ENCODE assay signal across 9 cellular contexts in the genomic region with DNA sequence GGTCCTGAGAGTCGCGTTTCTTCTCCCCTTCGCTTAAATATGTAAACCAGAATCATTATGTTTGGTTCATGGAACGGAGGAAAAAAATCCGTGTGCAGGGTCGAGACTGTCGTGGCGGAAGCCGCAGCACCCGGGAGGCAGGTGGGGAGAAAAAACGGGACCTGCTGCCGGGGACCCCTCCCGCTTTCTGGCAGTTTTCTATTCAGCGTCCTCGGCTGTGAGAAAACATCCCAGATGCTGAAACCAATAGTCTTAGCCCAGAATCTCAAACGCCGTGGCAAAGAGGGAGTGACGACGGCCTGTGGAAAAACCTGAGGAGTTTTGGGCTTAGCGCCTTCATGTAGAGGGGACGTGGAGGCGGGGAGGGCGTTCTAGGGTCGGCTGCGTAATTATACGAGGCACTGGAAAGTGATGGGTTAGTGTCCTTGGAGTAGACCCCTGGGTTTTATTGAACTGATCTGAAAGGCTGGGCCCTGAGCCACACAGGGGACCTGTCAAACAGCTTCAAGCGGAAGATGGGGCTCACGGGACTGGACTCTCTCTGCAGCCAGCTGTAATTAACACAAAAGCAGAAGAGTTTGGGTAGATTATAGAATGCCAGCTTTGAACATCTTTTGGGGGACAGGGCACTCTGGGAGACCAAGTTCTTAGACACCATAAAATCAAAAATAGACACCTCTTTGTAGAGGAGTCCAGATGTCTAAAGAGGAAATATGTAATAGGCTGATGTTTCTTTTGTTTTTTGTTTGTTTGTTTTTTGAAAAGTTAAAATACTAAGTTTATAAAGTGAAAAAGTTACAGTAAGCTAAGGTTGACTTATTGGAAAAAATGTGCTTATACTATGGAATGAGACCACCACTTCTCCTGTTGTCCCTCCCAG. TPM values are rescaled to one million over a fixed set of nuclear protein-coding genes. Genes with fewer than 3 reads are reported as not detected.
DNase-seq lines count a peak whose midpoint lies in the region; ATAC-seq and TF ChIP-seq lines count a peak whose summit lies in the region.
"Had no signal": no experiment of that assay in that cellular context is flagged by ENCODE, and none has a peak within 500 bp of the region (broad histone marks: within the 10 kb centered on the region; RNA-seq: fewer than 3 reads in every experiment).

No MANE protein-coding gene starts in this region.

- H3K36me3 Mint-ChIP-seq in activated naive CD4-positive, alpha-beta T cell treated with anti-CD3 and anti-CD28 coated beads, Interleukin-2, amount 10 ng/mL, durations not matched to agents 7 days and 5 days, result peaks cover 15% of the 10 kb centered on the region

- H3K4me3 Mint-ChIP-seq in activated naive CD4-positive, alpha-beta T cell treated with anti-CD3 and anti-CD28 coated beads, Interleukin-2, amount 10 ng/mL, durations not matched to agents 7 days and 5 days, result peak overlapping the region; percentile 90

- no peaks in the 10 kb centered on the region for H3K9me3 Mint-ChIP-seq in activated naive CD4-positive, alpha-beta T cell treated with anti-CD3 and anti-CD28 coated beads, Interleukin-2, amount 10 ng/mL, durations not matched to agents 7 days and 5 days

- H3K9ac ChIP-seq in parathyroid adenoma, result peak overlapping the region; percentile 25

- no peaks in the 10 kb centered on the region for H3K79me2 ChIP-seq in parathyroid adenoma

- no peak for ATAC-seq in GM21515 (IDR thresholded peaks at IDR 0.05; ENCODE audit: unreplicated experiment)

- H2AFZ ChIP-seq in parathyroid adenoma, result peak overlapping the region; percentile 89

- H3K27me3 ChIP-seq in cardiac muscle cell (no peaks in the 10 kb centered on the region), parathyroid adenoma (ENCODE audit: control insufficient read depth, insufficient read depth, low read length) (no peaks in the 10 kb centered on the region)

- no peaks in the 10 kb centered on the region for H3K9me3 ChIP-seq in cardiac muscle cell (ENCODE audit: low read depth)
- H3K9me3 ChIP-seq in parathyroid adenoma (ENCODE audit: control insufficient read depth, low read length), result no peaks in the 10 kb centered on the region

- no peak for TF ChIP-seq CTCF in 22Rv1 (IDR thresholded peaks at IDR 0.05)
- TF ChIP-seq CTCF in GM12875 (IDR thresholded peaks at IDR 0.05; ENCODE audit: borderline replicate concordance, insufficient read depth, low read depth, low read length), result no peak
- no peak for TF ChIP-seq CTCF in cardiac muscle cell (IDR thresholded peaks at IDR 0.05; ENCODE audit: low read depth, low read length)
- no peak for TF ChIP-seq CTCF in parathyroid adenoma (IDR thresholded peaks at IDR 0.05)

- peak; percentile 38 for DNase-seq in NOMO-1 treated with dmso at 0.1 percent for 144 hours (lab: John Stamatoyannopoulos, UW; ENCODE audit: unreplicated experiment)
- peak; percentile 43 for DNase-seq in activated naive CD4-positive, alpha-beta T cell treated with anti-CD3 and anti-CD28 coated beads, Interleukin-2, amount 10 ng/mL, durations not matched to agents 7 days and 5 days
- DNase-seq in cardiac muscle cell (ENCODE audit: low read depth in 1 of 2, low spot score in 1 of 2), result peak; percentile 30 to 46
- DNase-seq in NCI-H510A (lab: John Stamatoyannopoulos, UW), result no peak

- CTCF ChIA-PET in activated naive CD4-positive, alpha-beta T cell treated with anti-CD3 and anti-CD28 coated beads, Interleukin-2, amount 10 ng/mL, durations not matched to agents 7 days and 5 days (lab: Charles Lee), result interaction anchor here (0.9 to 3.2 kb wide), 3 partner anchors 32 to 76 kb away, joined by 3 to 20 read pairs (median 4); no protein-coding TSS in a partner anchor

- peak overlapping the region; percentile 91 for H3K4me2 ChIP-seq in parathyroid adenoma (ENCODE audit: low read length)

- H3K36me3 ChIP-seq in cardiac muscle cell (no peaks in the 10 kb centered on the region), parathyroid adenoma (ENCODE audit: control insufficient read depth, insufficient read depth, low read length) (no peaks in the 10 kb centered on the region)

- H3K27ac ChIP-seq in 22Rv1, result peak overlapping the region; percentile 70
- peak overlapping the region; percentile 83 for H3K27ac ChIP-seq in cardiac muscle cell
- peak overlapping the region; percentile 87 for H3K27ac ChIP-seq in parathyroid adenoma

- H3K4me3 ChIP-seq in GM12875 (ENCODE audit: low read depth, low read length), result peak overlapping the region; percentile 74
- peak overlapping the region; percentile 63 for H3K4me3 ChIP-seq in cardiac muscle cell
- H3K4me3 ChIP-seq in parathyroid adenoma (ENCODE audit: low read depth, low read length), result peak overlapping the region; percentile 96

- H3K4me1 Mint-ChIP-seq in activated naive CD4-positive, alpha-beta T cell treated with anti-CD3 and anti-CD28 coated beads, Interleukin-2, amount 10 ng/mL, durations not matched to agents 7 days and 5 days, result peaks cover 42% of the 10 kb centered on the region

- peaks cover 34% of the 10 kb centered on the region for H3K4me1 ChIP-seq in cardiac muscle cell (ENCODE audit: low read depth)
- H3K4me1 ChIP-seq in parathyroid adenoma, result peaks cover 6% of the 10 kb centered on the region

- peaks cover 30% of the 10 kb centered on the region for H3K27me3 Mint-ChIP-seq in activated naive CD4-positive, alpha-beta T cell treated with anti-CD3 and anti-CD28 coated beads, Interleukin-2, amount 10 ng/mL, durations not matched to agents 7 days and 5 days

- H3K27ac Mint-ChIP-seq in activated naive CD4-positive, alpha-beta T cell treated with anti-CD3 and anti-CD28 coated beads, Interleukin-2, amount 10 ng/mL, durations not matched to agents 7 days and 5 days, result peak overlapping the region; percentile 94

RNA-seq across cellular contexts. Expression of gene BUB1, which starts 0.8 kb away (rescaled TPM):
- total RNA-seq in cardiac muscle cell, result 17.3 and 64.2 TPM in 2 replicates
- polyA plus RNA-seq in cardiac muscle cell, result 17.9 and 95.8 TPM in 2 replicates

RNA-seq across cellular contexts. Expression of gene ACOXL, which starts 53.7 kb away (rescaled TPM):
- 1.7 and 2.4 TPM in 2 replicates for total RNA-seq in cardiac muscle cell
- 0.89 and 4.0 TPM in 2 replicates for polyA plus RNA-seq in cardiac muscle cell
- total RNA-seq: renal cortical epithelial cell had no signal
